Comparison of ENCODE assay signal across 16 cellular contexts in the genomic region with DNA sequence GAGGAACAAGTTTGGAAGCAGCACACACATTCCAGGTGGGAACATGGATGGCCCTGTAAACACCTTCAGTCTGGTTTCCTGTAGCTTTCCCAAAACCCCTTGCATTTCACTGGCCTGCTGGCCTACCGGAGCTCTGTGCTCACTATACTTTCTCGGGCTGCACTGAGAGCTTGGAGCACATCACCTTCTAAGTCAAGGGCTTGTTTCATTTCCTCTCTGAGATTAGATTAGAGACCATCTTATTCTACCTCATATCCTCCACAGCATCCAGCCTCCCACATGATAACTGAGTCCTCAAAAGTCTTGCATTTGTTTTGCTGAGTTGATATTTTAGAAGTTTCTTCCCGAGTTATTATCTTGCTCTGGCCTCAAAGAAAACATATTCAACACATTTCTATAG.
A peak's percentile ranks its signal among the peaks of the same experiment; 100 is the strongest.
DNase-seq lines count a peak whose midpoint lies in the region; ATAC-seq and TF ChIP-seq lines count a peak whose summit lies in the region.
"Had no signal": no experiment of that assay in that cellular context is flagged by ENCODE, and none has a peak within 500 bp of the region (broad histone marks: within the 10 kb centered on the region; RNA-seq: fewer than 3 reads in every experiment).

No MANE protein-coding gene starts in this region.

- no peak overlapping the region for H3K4me3 Mint-ChIP-seq in CD14-positive monocyte
- H3K4me3 Mint-ChIP-seq: activated CD4-positive, alpha-beta memory T cell treated with anti-CD3 and anti-CD28 coated beads for 36 hours; neural progenitor cell; stimulated activated memory B cell treated with anti-CD40 and anti-IgM and Interleukin-4, amounts not matched to agents 10 μg/mL and 1 μg/mL and 100 μg/mL, for 72 hours had no signal

- H3K9ac ChIP-seq in Loucy (ENCODE audit: low read depth, low read length, poor library complexity, severe bottlenecking) (no peak overlapping the region), rectal smooth muscle tissue (ENCODE audit: low read length) (no peak overlapping the region)
- H3K9ac ChIP-seq: BLaER1 treated with 17β-estradiol and CSF1 and Interleukin-3, amounts not matched to agents 10 nM and 100 nM; neural progenitor cell had no signal

- no peak for DNase-seq in CD14-positive monocyte (ENCODE audit: low spot score)
- DNase-seq: activated CD4-positive, alpha-beta memory T cell treated with anti-CD3 and anti-CD28 coated beads for 36 hours; NCI-H2029 treated with DMSO at 0.1 percent for 48 hours; T-helper 9 cell had no signal

- no peaks in the 10 kb centered on the region for H3K9me2 ChIP-seq in Loucy (replicated peaks; ENCODE audit: low read depth, low read length)

- ATAC-seq in GM18907 (IDR thresholded peaks at IDR 0.05; ENCODE audit: unreplicated experiment) (peak; percentile 45), GM21717 (IDR thresholded peaks at IDR 0.05; ENCODE audit: unreplicated experiment) (peak; percentile 62), HG02763 (IDR thresholded peaks at IDR 0.05; ENCODE audit: unreplicated experiment) (no peak), esophagus mucosa (no peak), GM19023 (IDR thresholded peaks at IDR 0.05; ENCODE audit: unreplicated experiment) (no peak)
- ATAC-seq: stimulated activated memory B cell treated with anti-CD40 and anti-IgM and Interleukin-4, amounts not matched to agents 10 μg/mL and 1 μg/mL and 100 μg/mL, for 72 hours had no signal

- H3K4me1 Mint-ChIP-seq in CD14-positive monocyte: peaks cover 30% of the 10 kb centered on the region

- no peaks in the 10 kb centered on the region for H3K27me3 ChIP-seq in Loucy (ENCODE audit: insufficient read depth, low read length, poor library complexity, severe bottlenecking)
- H3K27me3 ChIP-seq in rectal smooth muscle tissue (ENCODE audit: control insufficient read depth, insufficient read depth, low read length): no peaks in the 10 kb centered on the region
- H3K27me3 ChIP-seq: BLaER1 treated with 17β-estradiol and CSF1 and Interleukin-3, amounts not matched to agents 10 nM and 100 nM; brain microvascular endothelial cell; neural progenitor cell had no signal

- no peaks in the 10 kb centered on the region for H3K9me3 ChIP-seq in Loucy (ENCODE audit: insufficient read depth, low read depth, low read length)

- H3K36me3 ChIP-seq in Loucy (ENCODE audit: insufficient read depth, low read length) (no peaks in the 10 kb centered on the region), rectal smooth muscle tissue (ENCODE audit: control insufficient read depth, insufficient read depth, low read length) (no peaks in the 10 kb centered on the region)
- H3K36me3 ChIP-seq: brain microvascular endothelial cell, neural progenitor cell had no signal

- TF ChIP-seq CTCF in Loucy (conservative IDR thresholded peaks at IDR 0.05; ENCODE audit: low read length) (no peak), CD14-positive monocyte (IDR thresholded peaks at IDR 0.05) (no peak)

- H3K9me3 Mint-ChIP-seq in CD14-positive monocyte: peaks cover 0 to 6% (median 1%) of the 10 kb centered on the region in 7 donors
- H3K9me3 Mint-ChIP-seq: activated T-helper 2 cell treated with anti-CD3 and anti-CD28 coated beads, Interferon-gamma antibody, Interleukin-2, Interleukin-4, amounts not matched to agents 10 μg/mL and 5 μg/mL and 100 μg/mL, durations not matched to agents 14 hours and 24 hours and 36 hours had no signal

- H3K4me2 ChIP-seq in Loucy (ENCODE audit: low read depth, low read length, poor library complexity, severe bottlenecking): peak overlapping the region; percentile 25
- H3K4me2 ChIP-seq: BLaER1 treated with 17β-estradiol and CSF1 and Interleukin-3, amounts not matched to agents 10 nM and 100 nM; neural progenitor cell had no signal

- peaks cover 0 to 1% (median 0%) of the 10 kb centered on the region in 3 donors for H3K27me3 Mint-ChIP-seq in CD14-positive monocyte (ENCODE audit: low read depth in 3 of 3)
- H3K27me3 Mint-ChIP-seq: activated CD4-positive, alpha-beta memory T cell treated with anti-CD3 and anti-CD28 coated beads for 36 hours; stimulated activated memory B cell treated with anti-CD40 and anti-IgM and Interleukin-4, amounts not matched to agents 10 μg/mL and 1 μg/mL and 100 μg/mL, for 72 hours had no signal

- no peaks in the 10 kb centered on the region for H4K20me1 ChIP-seq in Loucy (ENCODE audit: insufficient read depth, low read length, poor library complexity, severe bottlenecking)
- H4K20me1 ChIP-seq: BLaER1 treated with 17β-estradiol and CSF1 and Interleukin-3, amounts not matched to agents 10 nM and 100 nM had no signal

- H3K27ac Mint-ChIP-seq in CD14-positive monocyte: peak overlapping the region in 1 of 7 donors; percentile 17
- H3K27ac Mint-ChIP-seq: activated CD4-positive, alpha-beta memory T cell treated with anti-CD3 and anti-CD28 coated beads for 36 hours; activated T-helper 2 cell treated with anti-CD3 and anti-CD28 coated beads, Interferon-gamma antibody, Interleukin-2, Interleukin-4, amounts not matched to agents 10 μg/mL and 5 μg/mL and 100 μg/mL, durations not matched to agents 14 hours and 24 hours and 36 hours; neural progenitor cell; stimulated activated memory B cell treated with anti-CD40 and anti-IgM and Interleukin-4, amounts not matched to agents 10 μg/mL and 1 μg/mL and 100 μg/mL, for 72 hours had no signal

- H3K36me3 Mint-ChIP-seq in CD14-positive monocyte: peaks cover 3 to 4% of the 10 kb centered on the region in 2 donors
- H3K36me3 Mint-ChIP-seq: neural progenitor cell had no signal

- H3K4me1 ChIP-seq in Loucy (ENCODE audit: insufficient read depth, low read length, poor library complexity, severe bottlenecking): peaks cover 72% of the 10 kb centered on the region
- H3K4me1 ChIP-seq in rectal smooth muscle tissue (ENCODE audit: control insufficient read depth, insufficient read depth, low read length): peaks cover 19% of the 10 kb centered on the region
- H3K4me1 ChIP-seq: neural progenitor cell had no signal

- H3F3A ChIP-seq in Loucy (ENCODE audit: low read depth): 0 out of 2 replicates have a peak, but pooled peaks cover 3% of the 10 kb centered on the region

- intact Hi-C loops in CD14-positive monocyte (cut with micrococcal nuclease): no loop called here

- no peak overlapping the region for H2AFZ ChIP-seq in Loucy (ENCODE audit: low read length)
- H2AFZ ChIP-seq: neural progenitor cell had no signal

- peak overlapping the region; percentile 37 for H3K27ac ChIP-seq in rectal smooth muscle tissue (ENCODE audit: low read depth, low read length)
- H3K27ac ChIP-seq: BLaER1 treated with 17β-estradiol and CSF1 and Interleukin-3, amounts not matched to agents 10 nM and 100 nM; brain microvascular endothelial cell; neural progenitor cell had no signal

- H3K4me3 ChIP-seq in Loucy (ENCODE audit: low read length, poor library complexity, severe bottlenecking) (no peak overlapping the region), rectal smooth muscle tissue (ENCODE audit: low read length) (no peak overlapping the region)
- H3K4me3 ChIP-seq: BLaER1 treated with 17β-estradiol and CSF1 and Interleukin-3, amounts not matched to agents 10 nM and 100 nM; neural progenitor cell had no signal

- no peaks in the 10 kb centered on the region for H3K79me2 ChIP-seq in Loucy (ENCODE audit: insufficient read depth, low read length)

Comparison
In these comparisons a context has a peak if more than half of its experiments do, and no peak if none do; other contexts are left out.
1. ATAC-seq: peak in GM18907 (single experiment) and GM21717 (single experiment); none in HG02763 (single experiment), esophagus mucosa (single experiment) and GM19023 (single experiment).